ENCODE assay signal across 16 cellular contexts in the genomic region with DNA sequence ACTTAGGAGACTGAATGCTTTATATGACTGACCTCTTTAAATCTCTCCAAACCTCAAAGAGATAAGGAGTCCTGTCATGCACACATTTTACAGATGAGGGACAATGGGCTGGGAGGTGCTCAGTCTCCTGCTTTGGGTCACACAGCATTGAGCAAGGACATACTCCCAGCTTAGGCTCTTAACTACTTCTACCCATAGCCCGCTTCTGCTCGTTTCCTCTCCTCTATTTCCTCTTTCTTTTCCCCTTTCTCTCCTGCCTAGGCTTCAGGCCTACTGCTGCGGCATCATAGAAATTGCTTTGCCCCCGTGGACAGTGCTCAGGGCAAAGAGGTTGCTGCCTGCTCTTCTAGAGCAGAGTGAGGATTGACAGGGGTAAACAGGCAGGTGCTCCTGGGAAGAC. TPM values are rescaled to one million over a fixed set of nuclear protein-coding genes. Genes with fewer than 3 reads are reported as not detected.
"Had no signal": no experiment of that assay in that cellular context is flagged by ENCODE, and none has a peak within 500 bp of the region (broad histone marks: within the 10 kb centered on the region; RNA-seq: fewer than 3 reads in every experiment).

No MANE protein-coding gene starts in this region.

- DNase-seq: activated CD4-positive, alpha-beta T cell treated with anti-CD3 and anti-CD28 coated beads, Interleukin-2, amount 50 U/mL, for 48 hours; activated gamma-delta T cell treated with Interleukin-2 at 50 U/mL for 16 hours; body of pancreas; erythroblast; foreskin melanocyte; naive thymus-derived CD8-positive, alpha-beta T cell; right lobe of liver; small intestine; stimulated activated CD4-positive, alpha-beta T cell treated with anti-CD3 and anti-CD28 coated beads, Interleukin-15, amount 100 ng/mL, for 24 hours; stimulated activated CD4-positive, alpha-beta T cell treated with anti-CD3 and anti-CD28 coated beads, Interleukin-4, amount 100 ng/mL, for 1 hour; stomach; trophoblast cell had no signal

- H3K4me3 Mint-ChIP-seq: activated naive CD8-positive, alpha-beta T cell; naive thymus-derived CD8-positive, alpha-beta T cell; stimulated activated effector memory CD8-positive, alpha-beta T cell treated with anti-CD3 and anti-CD28 coated beads, Interleukin-12 subunit alpha, Interleukin-12 subunit beta, amount 100 ng/mL, for 72 hours had no signal

- H3K4me1 Mint-ChIP-seq: stimulated activated effector memory CD8-positive, alpha-beta T cell treated with anti-CD3 and anti-CD28 coated beads, Interleukin-12 subunit alpha, Interleukin-12 subunit beta, amount 100 ng/mL, for 72 hours had no signal

- H3K27ac Mint-ChIP-seq: activated naive CD8-positive, alpha-beta T cell; naive thymus-derived CD8-positive, alpha-beta T cell; stimulated activated effector memory CD8-positive, alpha-beta T cell treated with anti-CD3 and anti-CD28 coated beads, Interleukin-12 subunit alpha, Interleukin-12 subunit beta, amount 100 ng/mL, for 72 hours had no signal

- H3K9me3 Mint-ChIP-seq: naive thymus-derived CD8-positive, alpha-beta T cell; stimulated activated effector memory CD8-positive, alpha-beta T cell treated with anti-CD3 and anti-CD28 coated beads, Interleukin-12 subunit alpha, Interleukin-12 subunit beta, amount 100 ng/mL, for 72 hours had no signal

- H3K36me3 Mint-ChIP-seq: stimulated activated effector memory CD8-positive, alpha-beta T cell treated with anti-CD3 and anti-CD28 coated beads, Interleukin-12 subunit alpha, Interleukin-12 subunit beta, amount 100 ng/mL, for 72 hours had no signal

- H3K27me3 Mint-ChIP-seq: activated naive CD8-positive, alpha-beta T cell; naive thymus-derived CD8-positive, alpha-beta T cell had no signal

- ATAC-seq: body of pancreas; naive thymus-derived CD8-positive, alpha-beta T cell; stimulated activated effector memory CD8-positive, alpha-beta T cell treated with anti-CD3 and anti-CD28 coated beads, Interleukin-12 subunit alpha, Interleukin-12 subunit beta, amount 100 ng/mL, for 72 hours had no signal

RNA-seq across cellular contexts. Expression of gene TMEM269, which starts 49.2 kb away (rescaled TPM):
- total RNA-seq: body of pancreas, cardiac septum, mesenteric fat pad had no signal
